ENCODE assay signal across 27 cellular contexts in the genomic region with DNA sequence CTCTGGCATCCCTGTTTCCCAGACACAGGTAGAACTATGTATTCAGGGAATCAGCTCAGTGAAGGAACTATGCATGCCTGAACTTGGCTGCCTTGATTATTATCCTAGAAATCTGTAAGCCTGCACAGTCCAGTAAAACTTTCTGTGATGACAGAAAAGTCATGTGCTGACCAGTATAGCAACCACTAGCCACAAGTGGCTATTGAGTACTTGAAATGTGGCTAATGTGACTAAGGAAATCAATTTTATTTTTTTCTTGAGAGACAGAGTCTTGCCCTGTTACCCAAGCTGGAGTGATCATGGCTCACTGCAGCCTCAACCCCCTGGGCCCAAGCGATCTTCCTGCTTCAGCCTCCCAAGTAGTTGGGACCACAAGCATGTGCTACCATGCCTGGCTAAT. TPM values are rescaled to one million over a fixed set of nuclear protein-coding genes. Genes with fewer than 3 reads are reported as not detected.
A peak's percentile ranks its signal among the peaks of the same experiment; 100 is the strongest.
DNase-seq lines count a peak whose midpoint lies in the region; ATAC-seq, FAIRE-seq and TF ChIP-seq lines count a peak whose summit lies in the region.
"Had no signal": no experiment of that assay in that cellular context is flagged by ENCODE, and none has a peak within 500 bp of the region (broad histone marks: within the 10 kb centered on the region; RNA-seq: fewer than 3 reads in every experiment).

No MANE protein-coding gene starts in this region.

- in situ Hi-C loops in mammary epithelial cell (cut with MboI; ENCODE audit: low sequenced_read_pairs in 2 of 2), result no loop called here
- in situ Hi-C loops in GM12878 (cut with MboI), result no loop called here

- CTCF ChIA-PET in mammary epithelial cell (lab: Charles Lee; ENCODE audit: low non-redundant PET), result no interaction called here
- CTCF ChIA-PET in MCF 10A (lab: Yijun Ruan, JAX), result interaction anchor here (0.6 to 2.1 kb wide), 4 partner anchors 11 to 129 kb away, joined by 3 to 6 read pairs (median 4); no protein-coding TSS in a partner anchor
- CTCF ChIA-PET in GM12878 (lab: Yijun Ruan, JAX), result interaction anchor here (1.0 to 3.6 kb wide), 5 partner anchors 9 to 112 kb away, joined by 3 to 18 read pairs (median 4); no protein-coding TSS in a partner anchor

- dilution Hi-C loops in mammary epithelial cell (cut with HindIII; ENCODE audit: low sequenced_read_pairs), result no loop called here

- no peaks in the 10 kb centered on the region for H3K9me3 ChIP-seq in mammary epithelial cell (replicated peaks; ENCODE audit: insufficient read depth, low read length)
- H3K9me3 ChIP-seq in GM12878 (replicated peaks; ENCODE audit: control insufficient read depth, insufficient read depth, low read length), result no peaks in the 10 kb centered on the region; the same call in 2 of the 3 replicates
- H3K9me3 ChIP-seq in colonic mucosa, result no peaks in the 10 kb centered on the region
- H3K9me3 ChIP-seq: BE2C; BLaER1 treated with 17β-estradiol and CSF1 and Interleukin-3, amounts not matched to agents 10 nM and 100 nM had no signal

- no peak for TF ChIP-seq EP300 in GM12878 (IDR thresholded peaks at IDR 0.05; ENCODE audit: borderline replicate concordance in 1 of 2, control insufficient read depth in 1 of 2, low read depth in 2 of 2, low read length in 2 of 2)

- SMC1A ChIA-PET in GM12878 (lab: Charles Lee; ENCODE audit: uncharacterized antibody, unreplicated experiment), result interaction anchor here (2.1 kb wide), 1 partner anchor 29 kb away, joined by 9 read pairs; no protein-coding TSS in a partner anchor

- H3K9me3 Mint-ChIP-seq in activated T-cell treated with anti-CD3 and anti-CD28 coated beads, Interleukin-2, amount 50 U/mL, for 24 hours, result no peaks in the 10 kb centered on the region
- H3K9me3 Mint-ChIP-seq in MCF 10A (ENCODE audit: unreplicated experiment), result no peaks in the 10 kb centered on the region
- H3K9me3 Mint-ChIP-seq in neural crest cell, result no peaks in the 10 kb centered on the region
- H3K9me3 Mint-ChIP-seq: CD14-positive monocyte; CD4-positive, alpha-beta T cell; CD8-positive, alpha-beta memory T cell had no signal

- no peaks in the 10 kb centered on the region for H3K27me3 Mint-ChIP-seq in activated T-cell treated with anti-CD3 and anti-CD28 coated beads, Interleukin-2, amount 50 U/mL, for 24 hours
- H3K27me3 Mint-ChIP-seq in MCF 10A (ENCODE audit: insufficient read depth, unreplicated experiment), result no peaks in the 10 kb centered on the region
- no peaks in the 10 kb centered on the region for H3K27me3 Mint-ChIP-seq in neural crest cell (ENCODE audit: low read depth)
- H3K27me3 Mint-ChIP-seq: CD4-positive, alpha-beta T cell; CD8-positive, alpha-beta memory T cell had no signal

- H2AFZ ChIP-seq in mammary epithelial cell (ENCODE audit: low read depth, low read length) (no peak overlapping the region), GM12878 (ENCODE audit: control insufficient read depth, low read depth, low read length) (no peak overlapping the region)
- H2AFZ ChIP-seq: GM23248 had no signal

- FAIRE-seq in GM12878 (lab: Jason Lieb, UNC), result peak; percentile 41
- FAIRE-seq: A204.1, D721Med, GM12891, GM18507, H1 had no signal

- H3K9ac ChIP-seq in mammary epithelial cell (ENCODE audit: insufficient read depth, low read length) (no peak overlapping the region), GM12878 (ENCODE audit: control insufficient read depth, insufficient read depth, low read length) (no peak overlapping the region), colonic mucosa (ENCODE audit: low read depth in 2 of 2, low read length in 2 of 2) (no peak overlapping the region)
- H3K9ac ChIP-seq: GM23248 had no signal

- no peak overlapping the region for H3K4me3 Mint-ChIP-seq in activated T-cell treated with anti-CD3 and anti-CD28 coated beads, Interleukin-2, amount 50 U/mL, for 24 hours
- no peak overlapping the region for H3K4me3 Mint-ChIP-seq in MCF 10A (ENCODE audit: unreplicated experiment)
- peak overlapping the region; percentile 19 for H3K4me3 Mint-ChIP-seq in neural crest cell
- H3K4me3 Mint-ChIP-seq: CD14-positive monocyte; CD8-positive, alpha-beta memory T cell had no signal

- no peaks in the 10 kb centered on the region for H4K20me1 ChIP-seq in mammary epithelial cell (ENCODE audit: insufficient read depth, low read length)
- no peaks in the 10 kb centered on the region for H4K20me1 ChIP-seq in GM12878 (ENCODE audit: control insufficient read depth, insufficient read depth)

- H3K4me1 ChIP-seq in mammary epithelial cell (ENCODE audit: insufficient read depth, low read length) (peaks cover 16% of the 10 kb centered on the region), GM12878 (ENCODE audit: control insufficient read depth, insufficient read depth, low read length) (peaks cover 7% of the 10 kb centered on the region), colonic mucosa (peaks cover 12% of the 10 kb centered on the region)
- H3K4me1 ChIP-seq: BE2C had no signal

- TF ChIP-seq CTCF in mammary epithelial cell (conservative IDR thresholded peaks at IDR 0.05 in 1 of 2, IDR thresholded peaks at IDR 0.05 in 1 of 2; ENCODE audit: extremely low read depth in 1 of 2, insufficient read depth in 1 of 2, low read depth in 1 of 2, low read length in 2 of 2) (no peak), MCF 10A (IDR thresholded peaks at IDR 0.05; ENCODE audit: unreplicated experiment) (no peak), GM12878 (IDR thresholded peaks at IDR 0.05 in 2 of 3, conservative IDR thresholded peaks at IDR 0.05 in 1 of 3; ENCODE audit: control insufficient read depth in 2 of 3, extremely low read depth in 1 of 3, insufficient read depth in 1 of 3, low read depth in 3 of 3, low read length in 3 of 3) (no peak), neural crest cell (conservative IDR thresholded peaks at IDR 0.05) (no peak), dorsolateral prefrontal cortex (IDR thresholded peaks at IDR 0.05 in 54 of 56, conservative IDR thresholded peaks at IDR 0.05 in 2 of 56; ENCODE audit: low read depth in 1 of 56, partially characterized antibody in 56 of 56) (no peak), colonic mucosa (IDR thresholded peaks at IDR 0.05) (no peak)

- peak overlapping the region; percentile 56 for H3K27ac Mint-ChIP-seq in activated T-cell treated with anti-CD3 and anti-CD28 coated beads, Interleukin-2, amount 50 U/mL, for 24 hours
- H3K27ac Mint-ChIP-seq in MCF 10A (ENCODE audit: low read depth, unreplicated experiment) (no peak overlapping the region), neural crest cell (ENCODE audit: unreplicated experiment) (no peak overlapping the region)
- H3K27ac Mint-ChIP-seq: CD14-positive monocyte; CD4-positive, alpha-beta T cell had no signal

- no peak overlapping the region for H3K4me3 ChIP-seq in mammary epithelial cell (replicated peaks in 1 of 3; ENCODE audit: insufficient read depth in 1 of 3, low read depth in 2 of 3, low read length in 3 of 3)
- H3K4me3 ChIP-seq in GM12878, result no peak overlapping the region
- no peak overlapping the region for H3K4me3 ChIP-seq in dorsolateral prefrontal cortex
- no peak overlapping the region for H3K4me3 ChIP-seq in colonic mucosa
- H3K4me3 ChIP-seq: BLaER1 treated with 17β-estradiol and CSF1 and Interleukin-3, amounts not matched to agents 10 nM and 100 nM; GM23248 had no signal

- ATAC-seq in GM12878, result no peak

- no peak for DNase-seq in activated T-cell treated with anti-CD3 and anti-CD28 coated beads, Interleukin-2, amount 50 U/mL, for 24 hours
- DNase-seq in activated T-cell treated with anti-CD3 and anti-CD28 coated beads, Interleukin-2, amount 50 U/mL, for 1 hour, result no peak
- DNase-seq in mammary epithelial cell (peak; percentile 31), MCF 10A (ENCODE audit: unreplicated experiment) (no peak), GM12878 (ENCODE audit: low read depth, low spot score) (no peak), neural crest cell (ENCODE audit: low read depth, low spot score) (no peak), dorsolateral prefrontal cortex (no peak), colonic mucosa (no peak)
- DNase-seq: AML-193; BE2C; CD4-positive, alpha-beta T cell; CD8-positive, alpha-beta memory T cell; DMS 273 treated with DMSO at 0.1 percent for 48 hours; DMS79; EL; GDM1; GM23248; H7; HCEC 1CT had no signal

- no TSS peak for BruUV-seq in mammary epithelial cell (replicated peaks; lab: Mats Ljungman, UMichigan)
- no TSS peak for BruUV-seq in MCF 10A (replicated peaks; lab: Mats Ljungman, UMichigan)
- no TSS peak for BruUV-seq in GM12878 (replicated peaks; lab: Mats Ljungman, UMichigan)

- WGBS in mammary epithelial cell (ENCODE audit: low coverage, missing lambda C conversion rate), result 100% methylated on average over 1 of the region's 1 CpG
- WGBS in GM12878 (ENCODE audit: insufficient coverage, insufficient replicate concordance, low lambda C conversion rate, missing lambda C conversion rate), result 95% methylated on average over 1 of the region's 1 CpG

- no peak for TF ChIP-seq RAD21 in GM12878 (IDR thresholded peaks at IDR 0.05; ENCODE audit: insufficient read depth, low read depth, low read length)

- peaks cover 12% of the 10 kb centered on the region for H3K36me3 ChIP-seq in mammary epithelial cell (ENCODE audit: insufficient read depth, low read length)
- peaks cover 0 to 16% of the 10 kb centered on the region in 2 experiments; a peak in 3 of 4 replicates for H3K36me3 ChIP-seq in GM12878 (ENCODE audit: control insufficient read depth in 2 of 2, insufficient read depth in 2 of 2, low read length in 1 of 2)
- H3K36me3 ChIP-seq in colonic mucosa, result peaks cover 12% of the 10 kb centered on the region

- no peak for TF ChIP-seq POLR2A in GM12878 (IDR thresholded peaks at IDR 0.05; ENCODE audit: low read depth, low read length)

- no peak overlapping the region for H3K27ac ChIP-seq in mammary epithelial cell (ENCODE audit: insufficient read depth, low read depth, low read length)
- H3K27ac ChIP-seq in GM12878 (ENCODE audit: control insufficient read depth, insufficient read depth), result no peak overlapping the region
- no peak overlapping the region for H3K27ac ChIP-seq in dorsolateral prefrontal cortex
- no peak overlapping the region for H3K27ac ChIP-seq in colonic mucosa
- H3K27ac ChIP-seq: 22Rv1; BLaER1 treated with 17β-estradiol and CSF1 and Interleukin-3, amounts not matched to agents 10 nM and 100 nM; GM23248 had no signal

- H3K79me2 ChIP-seq in mammary epithelial cell (ENCODE audit: insufficient read depth, low read length), result peaks cover 43% of the 10 kb centered on the region
- H3K79me2 ChIP-seq in GM12878 (ENCODE audit: control insufficient read depth, insufficient read depth, low read length), result peaks cover 32% of the 10 kb centered on the region

- RAD21 ChIA-PET in GM12878 (lab: Charles Lee; ENCODE audit: unreplicated experiment), result no interaction called here

- H3K4me2 ChIP-seq in mammary epithelial cell (ENCODE audit: insufficient read depth, low read depth, low read length) (no peak overlapping the region), GM12878 (ENCODE audit: control insufficient read depth, insufficient read depth) (no peak overlapping the region)
- H3K4me2 ChIP-seq: BLaER1 treated with 17β-estradiol and CSF1 and Interleukin-3, amounts not matched to agents 10 nM and 100 nM had no signal

- H3K4me1 Mint-ChIP-seq in activated T-cell treated with anti-CD3 and anti-CD28 coated beads, Interleukin-2, amount 50 U/mL, for 24 hours (ENCODE audit: low read depth), result peaks cover 36% of the 10 kb centered on the region
- H3K4me1 Mint-ChIP-seq in MCF 10A (ENCODE audit: insufficient read depth, unreplicated experiment), result peaks cover 11% of the 10 kb centered on the region
- H3K4me1 Mint-ChIP-seq in neural crest cell, result peaks cover 30% of the 10 kb centered on the region

- POLR2A ChIA-PET in MCF 10A (lab: Yijun Ruan, JAX), result interaction anchor here (1.1 to 3.7 kb wide), 2 partner anchors 14 to 31 kb away, joined by 5 to 34 read pairs; no protein-coding TSS in a partner anchor
- POLR2A ChIA-PET in GM12878 (lab: Charles Lee), result no interaction called here

- no peaks in the 10 kb centered on the region for H3K27me3 ChIP-seq in mammary epithelial cell (ENCODE audit: insufficient read depth, low read length)
- H3K27me3 ChIP-seq in GM12878 (replicated peaks in 1 of 2; ENCODE audit: control insufficient read depth in 2 of 2, insufficient read depth in 2 of 2, low read length in 1 of 2), result no peaks in the 10 kb centered on the region
- H3K27me3 ChIP-seq in dorsolateral prefrontal cortex, result no peaks in the 10 kb centered on the region
- H3K27me3 ChIP-seq in colonic mucosa, result no peaks in the 10 kb centered on the region
- H3K27me3 ChIP-seq: BE2C; BLaER1 treated with 17β-estradiol and CSF1 and Interleukin-3, amounts not matched to agents 10 nM and 100 nM had no signal

- peaks cover 85% of the 10 kb centered on the region for H3K36me3 Mint-ChIP-seq in activated T-cell treated with anti-CD3 and anti-CD28 coated beads, Interleukin-2, amount 50 U/mL, for 24 hours (ENCODE audit: low read depth)
- H3K36me3 Mint-ChIP-seq in MCF 10A (ENCODE audit: insufficient read depth, unreplicated experiment) (peaks cover 59% of the 10 kb centered on the region), neural crest cell (ENCODE audit: low read depth) (peaks cover 11% of the 10 kb centered on the region)

- intact Hi-C loops in mammary epithelial cell (cut with micrococcal nuclease) (no loop called here), MCF 10A (cut with micrococcal nuclease) (loop anchor here (10.0 kb wide), 1 partner anchor 53 kb away; the partner anchor contains the start of genes MMS19 and UBTD1), GM12878 (cut with micrococcal nuclease; ENCODE audit: unreplicated experiment) (no loop called here), dorsolateral prefrontal cortex (cut with DNase I) (no loop called here), colonic mucosa (cut with DNase I) (no loop called here)

RNA-seq across cellular contexts. Expression of gene EXOSC1, which starts 3.5 kb away (rescaled TPM):
- total RNA-seq in mammary epithelial cell, result 10 to 100 TPM; 35.8 to 37.0 TPM
- 43.2 TPM for polyA plus RNA-seq in mammary epithelial cell
- polyA minus RNA-seq in mammary epithelial cell, result 28.6 TPM
- total RNA-seq in MCF 10A (2022), result 56.5 and 62.3 TPM in 2 replicates
- total RNA-seq in GM12878 (2013; cell fraction: nucleolus; rRNA removed), result 32.7 and 33.1 TPM in 2 replicates
- 63.1 and 65.8 TPM in 2 replicates for total RNA-seq in GM12878 (2014; rRNA removed)
- 63.8 and 65.7 TPM in 2 replicates for total RNA-seq in GM12878 (2014; rRNA removed; fragmentation: Illumina TruSeq; extraction: Trizol)
- total RNA-seq in GM12878 (2021), result 43.4 and 50.3 TPM in 2 replicates
- 43.6 TPM for polyA plus RNA-seq in GM12878 (2011; ENCODE audit: low read depth)
- polyA plus RNA-seq in GM12878 (2011; rRNA removed), result 50.8 and 53.7 TPM in 2 replicates
- 56.7 and 58.7 TPM in 2 replicates for polyA plus RNA-seq in GM12878 (2011; cell fraction: cytosol; rRNA removed)
- 27.4 and 30.1 TPM in 2 replicates for polyA plus RNA-seq in GM12878 (2011; cell fraction: nucleus; rRNA removed)
- polyA plus RNA-seq in GM12878 (2012), result 44.2 and 44.4 TPM in 2 replicates
- 80.5 and 83.4 TPM in 2 replicates for polyA plus RNA-seq in GM12878 (2014; fragmentation: Illumina TruSeq; extraction: Trizol)
- polyA plus RNA-seq in GM12878 (2014; fragmentation: Nextera tagmentation; extraction: Ambion mirVana), result 100 to 1,000 TPM in 1 of 2 experiments, 10 to 100 TPM in 1; 88.8 to 121 TPM
- 65.7 and 66.7 TPM in 2 replicates for polyA plus RNA-seq in GM12878 (2014; rRNA removed)
- 100 to 1,000 TPM; 116 to 119 TPM for polyA plus RNA-seq in GM12878 (2016; fragmentation: Nextera tagmentation; extraction: Ambion mirVana)
- polyA minus RNA-seq in GM12878 (2011; rRNA and poly(A)+ RNA removed), result 30.1 and 31.1 TPM in 2 replicates
- 6.4 and 13.6 TPM in 2 replicates for polyA minus RNA-seq in GM12878 (2011; cell fraction: cytosol; rRNA and poly(A)+ RNA removed)
- 9.2 and 15.8 TPM in 2 replicates for polyA minus RNA-seq in GM12878 (2011; cell fraction: nucleus; rRNA and poly(A)+ RNA removed)
- total RNA-seq in neural crest cell, result 40.3 and 41.8 TPM in 2 replicates
- total RNA-seq in dorsolateral prefrontal cortex, result 10 to 100 TPM; 23.5 to 46.9 (median 33.8) TPM
- 10 to 100 TPM; 22.5 to 35.5 TPM for total RNA-seq in colonic mucosa

RNA-seq across cellular contexts. Expression of gene ZDHHC16, which starts 3.7 kb away (rescaled TPM):
- total RNA-seq in mammary epithelial cell (10 to 100 TPM; 46.3 to 61.3 TPM), MCF 10A (2022) (44.9 and 48.0 TPM in 2 replicates), GM12878 (2014; rRNA removed) (30.0 and 30.6 TPM in 2 replicates), GM12878 (2014; rRNA removed; fragmentation: Illumina TruSeq; extraction: Trizol) (27.3 and 29.6 TPM in 2 replicates), GM12878 (2021) (27.7 and 30.5 TPM in 2 replicates), neural crest cell (58.1 and 58.2 TPM in 2 replicates), dorsolateral prefrontal cortex (10 to 100 TPM; 22.2 to 46.8 (median 31.1) TPM), colonic mucosa (10 to 100 TPM; 31.4 to 57.0 TPM)
- polyA plus RNA-seq in mammary epithelial cell (85.7 TPM), GM12878 (2011; rRNA removed) (17.6 and 25.7 TPM in 2 replicates), GM12878 (2014; fragmentation: Illumina TruSeq; extraction: Trizol) (40.7 and 43.2 TPM in 2 replicates), GM12878 (2014; fragmentation: Nextera tagmentation; extraction: Ambion mirVana) (10 to 100 TPM; 16.8 to 20.0 TPM), GM12878 (2014; rRNA removed) (26.5 and 27.8 TPM in 2 replicates), GM12878 (2016; fragmentation: Nextera tagmentation; extraction: Ambion mirVana) (10 to 100 TPM; 56.6 to 63.1 TPM)
- polyA minus RNA-seq in mammary epithelial cell, result 161 TPM
- 27.9 and 36.8 TPM in 2 replicates for total RNA-seq in GM12878 (2013; cell fraction: nucleolus; rRNA removed)
- polyA plus RNA-seq in GM12878 (2011; ENCODE audit: low read depth), result 11.7 TPM
- 42.2 and 45.9 TPM in 2 replicates for polyA plus RNA-seq in GM12878 (2011; cell fraction: cytosol; rRNA removed)
- 36.1 and 42.5 TPM in 2 replicates for polyA plus RNA-seq in GM12878 (2011; cell fraction: nucleus; rRNA removed)
- polyA plus RNA-seq in GM12878 (2012), result 14.2 and 16.8 TPM in 2 replicates
- 45.6 and 55.0 TPM in 2 replicates for polyA minus RNA-seq in GM12878 (2011; rRNA and poly(A)+ RNA removed)
- polyA minus RNA-seq in GM12878 (2011; cell fraction: cytosol; rRNA and poly(A)+ RNA removed), result 8.7 and 10.7 TPM in 2 replicates
- polyA minus RNA-seq in GM12878 (2011; cell fraction: nucleus; rRNA and poly(A)+ RNA removed), result 15.4 and 26.1 TPM in 2 replicates

RNA-seq across cellular contexts. Expression of gene PGAM1, which starts 16.3 kb away (rescaled TPM):
- total RNA-seq in mammary epithelial cell (100 to 1,000 TPM; 380 to 517 TPM), MCF 10A (2022) (235 and 248 TPM in 2 replicates), GM12878 (2014; rRNA removed) (900 and 915 TPM in 2 replicates), GM12878 (2014; rRNA removed; fragmentation: Illumina TruSeq; extraction: Trizol) (522 and 529 TPM in 2 replicates), GM12878 (2021) (716 and 743 TPM in 2 replicates), neural crest cell (313 and 337 TPM in 2 replicates), dorsolateral prefrontal cortex (100 to 1,000 TPM; 155 to 477 (median 341) TPM), colonic mucosa (100 to 1,000 TPM; 392 to 453 TPM)
- polyA plus RNA-seq in mammary epithelial cell (977 TPM), GM12878 (2011; rRNA removed) (1,223 and 1,362 TPM in 2 replicates), GM12878 (2014; fragmentation: Illumina TruSeq; extraction: Trizol) (458 and 657 TPM in 2 replicates), GM12878 (2014; fragmentation: Nextera tagmentation; extraction: Ambion mirVana) (100 to 1,000 TPM; 115 to 271 TPM), GM12878 (2014; rRNA removed) (761 and 772 TPM in 2 replicates), GM12878 (2016; fragmentation: Nextera tagmentation; extraction: Ambion mirVana) (1,000 to 10,000 TPM; 1,161 to 1,235 TPM)
- polyA minus RNA-seq in mammary epithelial cell, result 666 TPM
- total RNA-seq in GM12878 (2013; cell fraction: nucleolus; rRNA removed), result 129 and 132 TPM in 2 replicates
- 616 TPM for polyA plus RNA-seq in GM12878 (2011; ENCODE audit: low read depth)
- polyA plus RNA-seq in GM12878 (2011; cell fraction: cytosol; rRNA removed), result 1,432 and 1,474 TPM in 2 replicates
- 542 and 632 TPM in 2 replicates for polyA plus RNA-seq in GM12878 (2011; cell fraction: nucleus; rRNA removed)
- 909 and 1,002 TPM in 2 replicates for polyA plus RNA-seq in GM12878 (2012)
- polyA minus RNA-seq in GM12878 (2011; rRNA and poly(A)+ RNA removed), result 705 and 1,086 TPM in 2 replicates
- 277 and 295 TPM in 2 replicates for polyA minus RNA-seq in GM12878 (2011; cell fraction: cytosol; rRNA and poly(A)+ RNA removed)
- 144 and 158 TPM in 2 replicates for polyA minus RNA-seq in GM12878 (2011; cell fraction: nucleus; rRNA and poly(A)+ RNA removed)

RNA-seq across cellular contexts. Expression of gene RRP12, which starts 41.1 kb away (rescaled TPM):
- total RNA-seq in mammary epithelial cell, result 10 to 100 TPM; 35.8 to 63.1 TPM
- polyA plus RNA-seq in mammary epithelial cell, result 16.3 TPM
- 102 TPM for polyA minus RNA-seq in mammary epithelial cell
- total RNA-seq in MCF 10A (2022), result 66.1 and 86.7 TPM in 2 replicates
- 71.8 and 82.0 TPM in 2 replicates for total RNA-seq in GM12878 (2013; cell fraction: nucleolus; rRNA removed)
- 27.2 and 32.6 TPM in 2 replicates for total RNA-seq in GM12878 (2014; rRNA removed)
- total RNA-seq in GM12878 (2014; rRNA removed; fragmentation: Illumina TruSeq; extraction: Trizol), result 14.6 and 14.9 TPM in 2 replicates
- total RNA-seq in GM12878 (2021), result 47.7 and 48.3 TPM in 2 replicates
- polyA plus RNA-seq in GM12878 (2011; ENCODE audit: low read depth), result 9.1 TPM
- polyA plus RNA-seq in GM12878 (2011; rRNA removed), result 5.0 and 13.9 TPM in 2 replicates
- 8.6 and 8.9 TPM in 2 replicates for polyA plus RNA-seq in GM12878 (2011; cell fraction: cytosol; rRNA removed)
- polyA plus RNA-seq in GM12878 (2011; cell fraction: nucleus; rRNA removed), result 38.5 and 56.3 TPM in 2 replicates
- polyA plus RNA-seq in GM12878 (2012), result 14.7 and 17.0 TPM in 2 replicates
- polyA plus RNA-seq in GM12878 (2014; fragmentation: Illumina TruSeq; extraction: Trizol), result 5.1 and 16.5 TPM in 2 replicates
- polyA plus RNA-seq in GM12878 (2014; fragmentation: Nextera tagmentation; extraction: Ambion mirVana), result 1 to 10 TPM; 5.3 to 5.7 TPM
- 17.1 and 22.1 TPM in 2 replicates for polyA plus RNA-seq in GM12878 (2014; rRNA removed)
- 10 to 100 TPM; 47.2 to 48.7 TPM for polyA plus RNA-seq in GM12878 (2016; fragmentation: Nextera tagmentation; extraction: Ambion mirVana)
- polyA minus RNA-seq in GM12878 (2011; rRNA and poly(A)+ RNA removed), result 19.9 and 23.0 TPM in 2 replicates
- polyA minus RNA-seq in GM12878 (2011; cell fraction: cytosol; rRNA and poly(A)+ RNA removed), result 7.4 and 14.5 TPM in 2 replicates
- 22.7 and 41.5 TPM in 2 replicates for polyA minus RNA-seq in GM12878 (2011; cell fraction: nucleus; rRNA and poly(A)+ RNA removed)
- 42.1 and 42.6 TPM in 2 replicates for total RNA-seq in neural crest cell
- total RNA-seq in dorsolateral prefrontal cortex, result 10 to 100 TPM; 21.1 to 88.1 (median 42.7) TPM
- total RNA-seq in colonic mucosa, result 10 to 100 TPM; 11.5 to 30.4 TPM

RNA-seq across cellular contexts. Expression of gene MMS19, which starts 55.9 kb away (rescaled TPM):
- total RNA-seq in mammary epithelial cell (10 to 100 TPM; 69.7 to 74.2 TPM), MCF 10A (2022) (67.0 and 67.2 TPM in 2 replicates), GM12878 (2014; rRNA removed) (90.8 and 97.3 TPM in 2 replicates), GM12878 (2014; rRNA removed; fragmentation: Illumina TruSeq; extraction: Trizol) (49.1 and 54.4 TPM in 2 replicates), GM12878 (2021) (71.7 and 74.3 TPM in 2 replicates), neural crest cell (86.4 and 88.7 TPM in 2 replicates), dorsolateral prefrontal cortex (100 to 1,000 TPM in 3 of 120 experiments, 10 to 100 TPM in 117; 53.4 to 109 (median 81.4) TPM), colonic mucosa (10 to 100 TPM; 43.7 to 62.2 TPM)
- polyA plus RNA-seq in mammary epithelial cell (86.2 TPM), GM12878 (2011; rRNA removed) (99.9 and 112 TPM in 2 replicates), GM12878 (2014; fragmentation: Illumina TruSeq; extraction: Trizol) (54.7 and 57.6 TPM in 2 replicates), GM12878 (2014; fragmentation: Nextera tagmentation; extraction: Ambion mirVana) (10 to 100 TPM; 40.2 to 74.3 TPM), GM12878 (2014; rRNA removed) (86.3 and 96.8 TPM in 2 replicates), GM12878 (2016; fragmentation: Nextera tagmentation; extraction: Ambion mirVana) (10 to 100 TPM; 54.4 to 63.7 TPM)
- 104 TPM for polyA minus RNA-seq in mammary epithelial cell
- total RNA-seq in GM12878 (2013; cell fraction: nucleolus; rRNA removed), result 156 and 163 TPM in 2 replicates
- polyA plus RNA-seq in GM12878 (2011; ENCODE audit: low read depth), result 38.0 TPM
- polyA plus RNA-seq in GM12878 (2011; cell fraction: cytosol; rRNA removed), result 133 and 141 TPM in 2 replicates
- 365 and 440 TPM in 2 replicates for polyA plus RNA-seq in GM12878 (2011; cell fraction: nucleus; rRNA removed)
- polyA plus RNA-seq in GM12878 (2012), result 48.6 and 67.0 TPM in 2 replicates
- 159 and 220 TPM in 2 replicates for polyA minus RNA-seq in GM12878 (2011; rRNA and poly(A)+ RNA removed)
- polyA minus RNA-seq in GM12878 (2011; cell fraction: cytosol; rRNA and poly(A)+ RNA removed), result 43.4 and 51.8 TPM in 2 replicates
- 93.6 and 113 TPM in 2 replicates for polyA minus RNA-seq in GM12878 (2011; cell fraction: nucleus; rRNA and poly(A)+ RNA removed)
